Comparison of ENCODE assay signal across 18 cellular contexts in the genomic region with DNA sequence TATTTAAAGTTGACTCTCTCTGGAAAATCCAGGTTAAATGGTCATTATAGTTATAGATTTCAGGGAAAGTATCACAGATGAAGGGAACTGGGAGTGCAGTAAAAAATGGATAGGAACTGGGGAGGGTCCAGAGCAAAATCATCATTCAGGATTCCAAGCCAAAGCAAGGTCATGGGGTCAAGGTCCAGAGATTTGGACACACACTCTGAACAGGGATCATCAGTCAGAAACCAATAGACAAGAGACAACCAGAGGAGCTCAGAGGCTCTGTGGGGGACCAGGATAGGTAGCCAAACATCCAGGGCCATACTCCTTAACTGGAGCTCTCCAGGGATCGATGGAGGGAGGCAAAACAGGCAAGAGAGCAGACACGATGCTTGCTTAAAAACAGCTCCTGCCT.
"Had no signal": no experiment of that assay in that cellular context is flagged by ENCODE, and none has a peak within 500 bp of the region (broad histone marks: within the 10 kb centered on the region; RNA-seq: fewer than 3 reads in every experiment).

No MANE protein-coding gene starts in this region.

- H3K36me3 Mint-ChIP-seq: type B pancreatic cell had no signal

- H3K9me3 Mint-ChIP-seq: nephron, type B pancreatic cell had no signal

- H3K4me3 ChIP-seq: gastrocnemius medialis, left ventricle myocardium inferior, lung, sigmoid colon, skin epidermis, stomach had no signal

- H3K9me3 ChIP-seq: gastrocnemius medialis, left ventricle myocardium inferior, neutrophil, sigmoid colon, stomach had no signal

- H3K27ac Mint-ChIP-seq: nephron, type B pancreatic cell had no signal

- ATAC-seq: esophagus mucosa, gastrocnemius medialis had no signal

- H3K4me1 ChIP-seq: gastrocnemius medialis, stomach had no signal

- H3K4me3 Mint-ChIP-seq: nephron, type B pancreatic cell had no signal

- H3K4me1 Mint-ChIP-seq: nephron had no signal

- H3K27me3 Mint-ChIP-seq: type B pancreatic cell had no signal

- H3K27ac ChIP-seq: gastrocnemius medialis, left ventricle myocardium inferior, neutrophil, sigmoid colon, skin epidermis, stomach had no signal

- H3K36me3 ChIP-seq: gastrocnemius medialis, left ventricle myocardium inferior, neutrophil, sigmoid colon, stomach had no signal

- DNase-seq: effector memory CD4-positive, alpha-beta T cell; gastrocnemius medialis; glutamatergic neuron; islet precursor cell; left ventricle myocardium inferior; mesenchymal stem cell; midbrain; sigmoid colon; stimulated activated CD4-positive, alpha-beta T cell treated with anti-CD3 and anti-CD28 coated beads, Interleukin-2, amount 100 ng/mL, for 24 hours; stimulated activated CD4-positive, alpha-beta T cell treated with anti-CD3 and anti-CD28 coated beads, Interleukin-4, amount 100 ng/mL, for 4 hours; stimulated activated naive CD4-positive, alpha-beta T cell; stomach had no signal

- H3K27me3 ChIP-seq: gastrocnemius medialis, neutrophil, sigmoid colon, stomach had no signal
